ENCODE assay signal across 1 cellular context in genomic region chr11:65861533-65862183, GRCh38.
TF ChIP-seq lines count a peak whose summit lies in the region.

No MANE protein-coding gene starts in this region.

TF ChIP-seq in HepG2, 621 proteins besides CTCF, POLR2A, EP300 and RAD21:
- TF ChIP-seq ZNF629 (CRISPR knock-in tag; conservative IDR thresholded peaks at IDR 0.05) = peak; percentile 51; the same call in 1 of the 2 replicates
- peak; percentile 69 for TF ChIP-seq ZNF263 (CRISPR knock-in tag; IDR thresholded peaks at IDR 0.05)
- TF ChIP-seq, protein P1, sequence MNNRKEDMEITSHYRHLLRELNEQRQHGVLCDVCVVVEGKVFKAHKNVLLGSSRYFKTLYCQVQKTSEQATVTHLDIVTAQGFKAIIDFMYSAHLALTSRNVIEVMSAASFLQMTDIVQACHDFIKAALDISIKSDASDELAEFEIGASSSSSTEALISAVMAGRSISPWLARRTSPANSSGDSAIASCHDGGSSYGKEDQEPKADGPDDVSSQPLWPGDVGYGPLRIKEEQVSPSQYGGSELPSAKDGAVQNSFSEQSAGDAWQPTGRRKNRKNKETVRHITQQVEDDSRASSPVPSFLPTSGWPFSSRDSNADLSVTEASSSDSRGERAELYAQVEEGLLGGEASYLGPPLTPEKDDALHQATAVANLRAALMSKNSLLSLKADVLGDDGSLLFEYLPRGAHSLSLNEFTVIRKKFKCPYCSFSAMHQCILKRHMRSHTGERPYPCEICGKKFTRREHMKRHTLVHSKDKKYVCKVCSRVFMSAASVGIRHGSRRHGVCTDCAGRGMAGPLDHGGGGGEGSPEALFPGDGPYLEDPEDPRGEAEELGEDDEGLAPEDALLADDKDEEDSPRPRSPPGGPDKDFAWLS (CRISPR knock-in tag; IDR thresholded peaks at IDR 0.05; ENCODE audit: borderline replicate concordance) = no peak
- TF ChIP-seq AHR (CRISPR knock-in tag; IDR thresholded peaks at IDR 0.05) = 0 out of 2 replicates have a peak, but pooled peaks have one; percentile 34
